ENCODE assay signal across 29 cellular contexts in the genomic region with DNA sequence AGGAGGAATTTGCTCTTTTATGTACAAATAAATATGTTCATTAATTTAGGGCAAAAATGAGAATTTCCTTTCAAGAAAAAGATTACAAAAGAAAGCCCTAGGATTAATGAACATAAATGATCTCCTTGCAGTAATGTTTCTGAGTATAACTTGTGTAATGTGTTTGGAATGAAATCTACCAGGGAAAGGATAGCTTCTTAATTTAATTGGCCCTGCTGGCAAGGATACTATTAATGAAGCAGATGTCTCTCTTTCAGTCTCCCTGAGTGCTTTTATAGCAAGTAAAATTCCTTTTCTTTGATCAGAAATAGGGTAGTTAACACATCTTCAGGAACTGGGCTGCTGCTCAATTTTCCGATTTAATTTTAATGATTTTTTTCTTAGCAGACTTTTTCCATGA.
DNase-seq lines count a peak whose midpoint lies in the region; ATAC-seq, FAIRE-seq and TF ChIP-seq lines count a peak whose summit lies in the region.
"Had no signal": no experiment of that assay in that cellular context is flagged by ENCODE, and none has a peak within 500 bp of the region (broad histone marks: within the 10 kb centered on the region; RNA-seq: fewer than 3 reads in every experiment).

No MANE protein-coding gene starts in this region.

- ATAC-seq in SK-N-SH treated with all-trans-retinoic acid at 6 μM for 48 hours (peak; percentile 63), GM19023 (IDR thresholded peaks at IDR 0.05; ENCODE audit: unreplicated experiment) (no peak)
- ATAC-seq: activated CD4-positive, alpha-beta T cell treated with anti-CD3 and anti-CD28 coated beads for 36 hours; naive thymus-derived CD8-positive, alpha-beta T cell had no signal

- no peak for TF ChIP-seq CTCF in SK-N-SH (IDR thresholded peaks at IDR 0.05)
- no peak for TF ChIP-seq CTCF in brain (conservative IDR thresholded peaks at IDR 0.05)
- TF ChIP-seq CTCF in osteocyte (IDR thresholded peaks at IDR 0.05) = no peak

- H3K9me3 Mint-ChIP-seq in brain = peaks cover 0 to 7% (median 2%) of the 10 kb centered on the region in 5 experiments
- peaks cover 3% of the 10 kb centered on the region for H3K9me3 Mint-ChIP-seq in osteocyte (ENCODE audit: unreplicated experiment)

- no peaks in the 10 kb centered on the region for H3K36me3 Mint-ChIP-seq in brain
- H3K36me3 Mint-ChIP-seq in osteocyte (ENCODE audit: unreplicated experiment) = no peaks in the 10 kb centered on the region
- H3K36me3 Mint-ChIP-seq: activated naive CD8-positive, alpha-beta T cell treated with anti-CD3 and anti-CD28 coated beads for 36 hours; naive thymus-derived CD8-positive, alpha-beta T cell had no signal

- DNase-seq in SK-N-SH = no peak
- DNase-seq in osteocyte (ENCODE audit: extremely low spot score, unreplicated experiment) = no peak
- no peak for DNase-seq in frontal cortex (ENCODE audit: low spot score in 2 of 2)
- DNase-seq in SIG-M5 treated with dmso at 0.1 percent for 504 hours (lab: John Stamatoyannopoulos, UW; ENCODE audit: unreplicated experiment) = no peak
- DNase-seq in HuH-7.5 (ENCODE audit: low spot score) = no peak
- DNase-seq: activated CD4-positive, alpha-beta T cell treated with anti-CD3 and anti-CD28 coated beads for 36 hours; activated effector memory CD4-positive, alpha-beta T cell treated with anti-CD3 and anti-CD28 coated beads, Interleukin-2, amount 50 U/mL, for 16 hours; activated naive CD8-positive, alpha-beta T cell treated with anti-CD3 and anti-CD28 coated beads for 36 hours; central memory CD4-positive, alpha-beta T cell; DMS79; GF-D8; left ventricle myocardium superior; midbrain; naive thymus-derived CD8-positive, alpha-beta T cell; NCI-H1092; NCI-H2029; NCI-H226; NCI-H82; spleen; T-helper 2 cell had no signal

- TF ChIP-seq RAD21 in SK-N-SH (IDR thresholded peaks at IDR 0.05; ENCODE audit: low read length) = no peak

- TF ChIP-seq EP300 in SK-N-SH (IDR thresholded peaks at IDR 0.05; ENCODE audit: borderline replicate concordance in 1 of 2, low read depth in 1 of 2, low read length in 1 of 2) = no peak

- no peak overlapping the region for H3K4me3 ChIP-seq in SK-N-SH (ENCODE audit: low read depth in 2 of 2, low read length in 1 of 2)
- H3K4me3 ChIP-seq: HAP-1, right atrium auricular region, SK-N-MC, spleen had no signal

- no peaks in the 10 kb centered on the region for H3K9me3 ChIP-seq in SK-N-SH
- H3K9me3 ChIP-seq: HAP-1, right atrium auricular region, spleen had no signal

- no peaks in the 10 kb centered on the region for H3K36me3 ChIP-seq in SK-N-SH (replicated peaks in 1 of 2; ENCODE audit: control insufficient read depth in 1 of 2, insufficient read depth in 2 of 2, low read length in 1 of 2)
- H3K36me3 ChIP-seq: HAP-1, right atrium auricular region, spleen had no signal

- H3K27ac ChIP-seq in SK-N-SH (ENCODE audit: low read depth in 2 of 2, low read length in 1 of 2) = peak overlapping the region in 1 of 2 experiments; percentile 71; a peak in 2 of 4 replicates
- H3K27ac ChIP-seq: parathyroid adenoma, right atrium auricular region, RWPE1, SK-N-MC, spleen had no signal

- H3F3A ChIP-seq in SK-N-SH (replicated peaks; ENCODE audit: insufficient read depth) = peaks cover 9% of the 10 kb centered on the region

- no peaks in the 10 kb centered on the region for H3K9me2 ChIP-seq in SK-N-SH

- FAIRE-seq in frontal cortex (lab: Jason Lieb, UNC) = no peak
- FAIRE-seq: keratinocyte had no signal

- peak overlapping the region in 3 of 5 experiments; percentile 6 to 84 (median 64) for H3K27ac Mint-ChIP-seq in brain
- H3K27ac Mint-ChIP-seq in osteocyte (ENCODE audit: unreplicated experiment) = peak overlapping the region; percentile 16
- H3K27ac Mint-ChIP-seq: activated CD4-positive, alpha-beta T cell treated with anti-CD3 and anti-CD28 coated beads for 36 hours; activated naive CD8-positive, alpha-beta T cell treated with anti-CD3 and anti-CD28 coated beads for 36 hours had no signal

- no peak overlapping the region for H2AFZ ChIP-seq in SK-N-SH (ENCODE audit: low read depth)
- H2AFZ ChIP-seq: parathyroid adenoma had no signal

- H3K9ac ChIP-seq in SK-N-SH = no peak overlapping the region
- H3K9ac ChIP-seq: parathyroid adenoma had no signal

- H3K4me1 Mint-ChIP-seq in brain (peaks cover 18% of the 10 kb centered on the region), osteocyte (ENCODE audit: unreplicated experiment) (peaks cover 34% of the 10 kb centered on the region)
- H3K4me1 Mint-ChIP-seq: activated CD4-positive, alpha-beta T cell treated with anti-CD3 and anti-CD28 coated beads for 36 hours; activated naive CD8-positive, alpha-beta T cell treated with anti-CD3 and anti-CD28 coated beads for 36 hours; naive thymus-derived CD8-positive, alpha-beta T cell had no signal

- no peaks in the 10 kb centered on the region for H4K20me1 ChIP-seq in SK-N-SH (ENCODE audit: insufficient read depth)

- POLR2A ChIA-PET in SK-N-SH (lab: Yijun Ruan, JAX) = interaction anchor here (1.1 kb wide), 1 partner anchor 186 kb away, joined by 3 read pairs; no protein-coding TSS in a partner anchor

- no peak overlapping the region; the same call in 1 of the 2 replicates for H3K4me2 ChIP-seq in SK-N-SH

- H3K79me2 ChIP-seq in SK-N-SH (ENCODE audit: insufficient read depth) = no peaks in the 10 kb centered on the region
- H3K79me2 ChIP-seq: parathyroid adenoma had no signal

- peak overlapping the region in 1 of 5 experiments; percentile 23 for H3K4me3 Mint-ChIP-seq in brain
- no peak overlapping the region for H3K4me3 Mint-ChIP-seq in osteocyte (ENCODE audit: unreplicated experiment)
- H3K4me3 Mint-ChIP-seq: activated CD4-positive, alpha-beta T cell treated with anti-CD3 and anti-CD28 coated beads for 36 hours; activated naive CD8-positive, alpha-beta T cell treated with anti-CD3 and anti-CD28 coated beads for 36 hours; naive thymus-derived CD8-positive, alpha-beta T cell had no signal

- CTCF ChIA-PET in SK-N-SH (lab: Yijun Ruan, JAX) = interaction anchor here (0.9 kb wide), 1 partner anchor 15 kb away, joined by 3 read pairs; no protein-coding TSS in a partner anchor

- no peaks in the 10 kb centered on the region for H3K27me3 Mint-ChIP-seq in brain
- no peaks in the 10 kb centered on the region for H3K27me3 Mint-ChIP-seq in osteocyte (ENCODE audit: unreplicated experiment)
- H3K27me3 Mint-ChIP-seq: activated CD4-positive, alpha-beta T cell treated with anti-CD3 and anti-CD28 coated beads for 36 hours had no signal

- H3K27me3 ChIP-seq in SK-N-SH (ENCODE audit: insufficient read depth) = no peaks in the 10 kb centered on the region
- H3K27me3 ChIP-seq: right atrium auricular region, spleen had no signal

- peaks cover 0 to 20% of the 10 kb centered on the region in 2 experiments; a peak in 2 of 4 replicates for H3K4me1 ChIP-seq in SK-N-SH (ENCODE audit: control insufficient read depth in 1 of 2, insufficient read depth in 2 of 2, low read depth in 1 of 2, low read length in 1 of 2)
- H3K4me1 ChIP-seq: HAP-1, parathyroid adenoma, spleen had no signal

- 100% methylated on average over 1 of the region's 1 CpG for WGBS in SK-N-SH (ENCODE audit: low lambda C conversion rate)

TF ChIP-seq in SK-N-SH treated with all-trans-retinoic acid at 6 μM for 48 hours, 23 proteins besides CTCF, POLR2A, EP300 and RAD21:
- no peak for TF ChIP-seq ZFP30 (CRISPR knock-in tag; IDR thresholded peaks at IDR 0.05)
- TF ChIP-seq ISL1 (CRISPR knock-in tag; IDR thresholded peaks at IDR 0.05) = peak; percentile 63

TF ChIP-seq in SK-N-SH, 30 proteins besides CTCF, POLR2A, EP300 and RAD21:
- TF ChIP-seq MXI1 (IDR thresholded peaks at IDR 0.05; ENCODE audit: low read depth, low read length) (no peak), RXRA (IDR thresholded peaks at IDR 0.05; ENCODE audit: borderline replicate concordance, low read depth) (no peak), GATA2 (CRISPR knock-in tag; IDR thresholded peaks at IDR 0.05) (no peak), POLR2AphosphoS5 (IDR thresholded peaks at IDR 0.05; ENCODE audit: low read depth, low read length) (no peak), TEAD4 (IDR thresholded peaks at IDR 0.05; ENCODE audit: borderline replicate concordance, insufficient read depth) (no peak), ELF1 (IDR thresholded peaks at IDR 0.05) (no peak), FOXJ3 (CRISPR knock-in tag; IDR thresholded peaks at IDR 0.05) (no peak), TAF1 (IDR thresholded peaks at IDR 0.05; ENCODE audit: borderline replicate concordance, low read depth, low read length) (no peak), NRF1 (IDR thresholded peaks at IDR 0.05; ENCODE audit: low read depth, low read length) (no peak), CHD2 (IDR thresholded peaks at IDR 0.05; ENCODE audit: low read length, partially characterized antibody) (no peak), SIN3A (IDR thresholded peaks at IDR 0.05; ENCODE audit: borderline replicate concordance, low read depth, low read length) (no peak), PBX3 (IDR thresholded peaks at IDR 0.05) (no peak)
- TF ChIP-seq, protein P1, sequence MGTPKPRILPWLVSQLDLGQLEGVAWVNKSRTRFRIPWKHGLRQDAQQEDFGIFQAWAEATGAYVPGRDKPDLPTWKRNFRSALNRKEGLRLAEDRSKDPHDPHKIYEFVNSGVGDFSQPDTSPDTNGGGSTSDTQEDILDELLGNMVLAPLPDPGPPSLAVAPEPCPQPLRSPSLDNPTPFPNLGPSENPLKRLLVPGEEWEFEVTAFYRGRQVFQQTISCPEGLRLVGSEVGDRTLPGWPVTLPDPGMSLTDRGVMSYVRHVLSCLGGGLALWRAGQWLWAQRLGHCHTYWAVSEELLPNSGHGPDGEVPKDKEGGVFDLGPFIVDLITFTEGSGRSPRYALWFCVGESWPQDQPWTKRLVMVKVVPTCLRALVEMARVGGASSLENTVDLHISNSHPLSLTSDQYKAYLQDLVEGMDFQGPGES (IDR thresholded peaks at IDR 0.05; ENCODE audit: low read depth, low read length) = no peak
